14 cellular contexts compared by ENCODE assay signal in the genomic region with DNA sequence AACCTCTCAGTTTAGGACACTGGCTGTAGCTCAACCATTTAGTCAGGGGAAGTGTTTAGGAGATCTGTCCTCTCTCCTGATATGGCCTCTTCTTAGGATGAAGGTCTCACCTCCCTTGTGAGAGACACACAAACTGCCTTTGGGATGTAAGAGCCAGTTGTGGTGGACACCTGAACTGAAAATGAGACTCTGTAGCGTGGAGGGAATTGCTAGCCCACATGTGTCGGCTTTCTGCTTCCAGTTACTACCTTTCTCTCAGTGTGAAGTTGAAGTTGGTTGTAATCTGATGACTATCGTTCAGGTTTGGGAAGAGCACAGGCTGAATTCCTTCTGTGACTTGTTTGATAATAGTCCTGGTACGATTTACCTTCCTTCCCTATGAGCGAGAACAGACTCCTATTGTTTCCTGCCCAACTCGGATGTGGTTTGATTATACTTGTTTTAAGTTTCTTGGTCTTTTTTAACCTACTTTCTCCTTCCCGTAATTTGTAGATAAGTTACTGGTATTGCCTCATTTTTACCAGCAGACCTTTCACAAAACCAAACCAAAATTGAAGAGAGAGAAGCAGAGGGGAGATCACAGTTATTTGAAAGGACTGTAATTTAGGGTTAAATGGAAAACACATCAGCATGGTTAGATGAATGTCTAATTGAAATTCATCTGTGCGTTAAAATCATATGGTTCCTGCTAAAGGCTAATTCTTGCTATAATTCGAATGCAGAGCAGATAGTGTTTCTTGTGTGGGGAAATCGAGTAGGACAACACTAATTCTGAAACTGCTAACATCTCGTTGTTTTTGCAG. TPM values are rescaled to one million over a fixed set of nuclear protein-coding genes. Genes with fewer than 3 reads are reported as not detected.
DNase-seq lines count a peak whose midpoint lies in the region; ATAC-seq and TF ChIP-seq lines count a peak whose summit lies in the region.
"Had no signal": no experiment of that assay in that cellular context is flagged by ENCODE, and none has a peak within 500 bp of the region (broad histone marks: within the 10 kb centered on the region; RNA-seq: fewer than 3 reads in every experiment).

No MANE protein-coding gene starts in this region.

- H3K4me1 Mint-ChIP-seq in activated CD4-positive, alpha-beta T cell treated with anti-CD3 and anti-CD28 coated beads for 36 hours: peaks cover 89% of the 10 kb centered on the region
- peaks cover 90% of the 10 kb centered on the region for H3K4me1 Mint-ChIP-seq in activated CD8-positive, alpha-beta T cell treated with anti-CD3 and anti-CD28 coated beads, Interleukin-2, amount 10 ng/mL, durations not matched to agents 7 days and 5 days (ENCODE audit: low read depth)
- H3K4me1 Mint-ChIP-seq in naive B cell: peaks cover 5 to 18% (median 6%) of the 10 kb centered on the region in 3 donors
- H3K4me1 Mint-ChIP-seq in HFFc6 (ENCODE audit: low read depth): peaks cover 39% of the 10 kb centered on the region

- peak overlapping the region; percentile 92 for H3K27ac Mint-ChIP-seq in activated CD4-positive, alpha-beta T cell treated with anti-CD3 and anti-CD28 coated beads for 36 hours
- H3K27ac Mint-ChIP-seq in activated CD8-positive, alpha-beta T cell treated with anti-CD3 and anti-CD28 coated beads, Interleukin-2, amount 10 ng/mL, durations not matched to agents 7 days and 5 days: peak overlapping the region; percentile 79
- peak overlapping the region in 4 of 6 donors; percentile 7 to 70 (median 28) for H3K27ac Mint-ChIP-seq in naive B cell
- no peak overlapping the region for H3K27ac Mint-ChIP-seq in HFFc6
- H3K27ac Mint-ChIP-seq: CD14-positive monocyte, GM23338 had no signal

- TF ChIP-seq CTCF in HFFc6 (IDR thresholded peaks at IDR 0.05): no peak

- no peaks in the 10 kb centered on the region for H3K27me3 Mint-ChIP-seq in activated CD4-positive, alpha-beta T cell treated with anti-CD3 and anti-CD28 coated beads for 36 hours
- H3K27me3 Mint-ChIP-seq in activated CD8-positive, alpha-beta T cell treated with anti-CD3 and anti-CD28 coated beads, Interleukin-2, amount 10 ng/mL, durations not matched to agents 7 days and 5 days (ENCODE audit: low read depth): no peaks in the 10 kb centered on the region
- H3K27me3 Mint-ChIP-seq in naive B cell: no peaks in the 10 kb centered on the region
- H3K27me3 Mint-ChIP-seq in HFFc6 (ENCODE audit: insufficient read depth): no peaks in the 10 kb centered on the region; the same call in none of the 2 replicates
- H3K27me3 Mint-ChIP-seq: dendritic cell treated with granulocyte-macrophage colony-stimulating factor and Interleukin-4, amounts not matched to agents 40 ng/mL and 50 ng/mL, for 4 days had no signal

- POLR2A ChIA-PET in activated CD4-positive, alpha-beta T cell treated with anti-CD3 and anti-CD28 coated beads for 36 hours (lab: Charles Lee): no interaction called here
- POLR2A ChIA-PET in activated CD8-positive, alpha-beta T cell treated with anti-CD3 and anti-CD28 coated beads, Interleukin-2, amount 10 ng/mL, durations not matched to agents 7 days and 5 days (lab: Charles Lee): interaction anchor here (3.0 kb wide), 1 partner anchor 267 kb away, joined by 15 read pairs; the partner anchor contains the start of gene SOCS1

- H3K4me3 Mint-ChIP-seq in activated CD4-positive, alpha-beta T cell treated with anti-CD3 and anti-CD28 coated beads for 36 hours: peak overlapping the region; percentile 46
- peak overlapping the region; percentile 38 for H3K4me3 Mint-ChIP-seq in activated CD8-positive, alpha-beta T cell treated with anti-CD3 and anti-CD28 coated beads, Interleukin-2, amount 10 ng/mL, durations not matched to agents 7 days and 5 days
- H3K4me3 Mint-ChIP-seq in naive B cell: no peak overlapping the region
- no peak overlapping the region for H3K4me3 Mint-ChIP-seq in HFFc6
- H3K4me3 Mint-ChIP-seq: CD14-positive monocyte; dendritic cell treated with granulocyte-macrophage colony-stimulating factor and Interleukin-4, amounts not matched to agents 40 ng/mL and 50 ng/mL, for 4 days; GM23338 had no signal

- no peaks in the 10 kb centered on the region for H3K9me3 Mint-ChIP-seq in activated CD4-positive, alpha-beta T cell treated with anti-CD3 and anti-CD28 coated beads for 36 hours (ENCODE audit: low read depth)
- no peaks in the 10 kb centered on the region for H3K9me3 Mint-ChIP-seq in activated CD8-positive, alpha-beta T cell treated with anti-CD3 and anti-CD28 coated beads, Interleukin-2, amount 10 ng/mL, durations not matched to agents 7 days and 5 days (ENCODE audit: insufficient read depth)
- H3K9me3 Mint-ChIP-seq in naive B cell: no peaks in the 10 kb centered on the region
- no peaks in the 10 kb centered on the region for H3K9me3 Mint-ChIP-seq in HFFc6
- H3K9me3 Mint-ChIP-seq: CD14-positive monocyte; dendritic cell treated with granulocyte-macrophage colony-stimulating factor and Interleukin-4, amounts not matched to agents 40 ng/mL and 50 ng/mL, for 4 days; GM23338 had no signal

- intact Hi-C loops in activated CD4-positive, alpha-beta T cell treated with anti-CD3 and anti-CD28 coated beads for 36 hours (cut with DNase I, micrococcal nuclease): loop anchor here (1.0 to 2.0 kb wide), 13 partner anchors 22 to 368 kb away; partner anchors contain the start of gene SOCS1 (in 1 of the 2)

- ATAC-seq in activated CD4-positive, alpha-beta T cell treated with anti-CD3 and anti-CD28 coated beads for 36 hours: peak; percentile 35
- ATAC-seq in GM18870 (IDR thresholded peaks at IDR 0.05; ENCODE audit: unreplicated experiment) (peak; percentile 8), naive B cell (ENCODE audit: low read depth in 2 of 2) (no peak), HG02885 (IDR thresholded peaks at IDR 0.05; ENCODE audit: poor library complexity, unreplicated experiment) (no peak)
- ATAC-seq in activated CD8-positive, alpha-beta T cell treated with anti-CD3 and anti-CD28 coated beads, Interleukin-2, amount 10 ng/mL, durations not matched to agents 7 days and 5 days: peak; percentile 43
- ATAC-seq: body of pancreas had no signal

- CTCF ChIA-PET in activated CD4-positive, alpha-beta T cell treated with anti-CD3 and anti-CD28 coated beads for 36 hours (lab: Charles Lee): interaction anchor here (1.1 to 1.4 kb wide), 2 partner anchors 15 to 33 kb away, joined by 3 to 5 read pairs; no protein-coding TSS in a partner anchor
- CTCF ChIA-PET in activated CD8-positive, alpha-beta T cell treated with anti-CD3 and anti-CD28 coated beads, Interleukin-2, amount 10 ng/mL, durations not matched to agents 7 days and 5 days (lab: Charles Lee): interaction anchor here (0.9 to 1.2 kb wide), 4 partner anchors 17 to 369 kb away, joined by 3 to 6 read pairs (median 4); no protein-coding TSS in a partner anchor

- H3K36me3 Mint-ChIP-seq in activated CD4-positive, alpha-beta T cell treated with anti-CD3 and anti-CD28 coated beads for 36 hours (ENCODE audit: low read depth): peaks cover 42% of the 10 kb centered on the region
- peaks cover 65% of the 10 kb centered on the region for H3K36me3 Mint-ChIP-seq in activated CD8-positive, alpha-beta T cell treated with anti-CD3 and anti-CD28 coated beads, Interleukin-2, amount 10 ng/mL, durations not matched to agents 7 days and 5 days (ENCODE audit: low read depth)
- peaks cover 28 to 32% of the 10 kb centered on the region in 2 donors for H3K36me3 Mint-ChIP-seq in naive B cell
- peaks cover 13% of the 10 kb centered on the region; the same call in 1 of the 2 replicates for H3K36me3 Mint-ChIP-seq in HFFc6 (ENCODE audit: low read depth)

- peak; percentile 24 for DNase-seq in activated CD4-positive, alpha-beta T cell treated with anti-CD3 and anti-CD28 coated beads for 36 hours
- DNase-seq in activated CD4-positive, alpha-beta T cell treated with anti-CD3 and anti-CD28 coated beads for 48 hours: no peak
- DNase-seq in activated CD8-positive, alpha-beta T cell treated with anti-CD3 and anti-CD28 coated beads, Interleukin-2, amount 10 ng/mL, durations not matched to agents 7 days and 5 days: peak; percentile 32
- DNase-seq in naive B cell: no peak
- DNase-seq in NCI-H524 (lab: John Stamatoyannopoulos, UW): no peak
- DNase-seq in HFFc6: no peak
- DNase-seq: body of pancreas, NCI-H226, uterus had no signal

RNA-seq across cellular contexts. Expression of gene CLEC16A, which starts 43.2 kb away (rescaled TPM):
- total RNA-seq in activated CD4-positive, alpha-beta T cell treated with anti-CD3 and anti-CD28 coated beads for 36 hours: 10 to 100 TPM; 23.5 to 25.4 TPM
- total RNA-seq in activated CD8-positive, alpha-beta T cell treated with anti-CD3 and anti-CD28 coated beads, Interleukin-2, amount 10 ng/mL, durations not matched to agents 7 days and 5 days: 10 to 100 TPM; 32.8 to 38.5 TPM
- 10 to 100 TPM; 11.8 to 34.9 (median 18.7) TPM for polyA plus RNA-seq in naive B cell (ENCODE audit: low read depth in 6 of 6)
- total RNA-seq in HFFc6 (2021; fragmentation: NEBNext Ultra II Directional; extraction: Animal tissue kit (Norgen Biotek cat#: 25700)): 10 to 100 TPM; 19.4 to 23.2 (median 21.2) TPM

RNA-seq across cellular contexts. Expression of gene DEXI, which starts 45.3 kb away (rescaled TPM):
- 10 to 100 TPM; 33.8 to 34.9 TPM for total RNA-seq in activated CD4-positive, alpha-beta T cell treated with anti-CD3 and anti-CD28 coated beads for 36 hours
- total RNA-seq in activated CD8-positive, alpha-beta T cell treated with anti-CD3 and anti-CD28 coated beads, Interleukin-2, amount 10 ng/mL, durations not matched to agents 7 days and 5 days: 10 to 100 TPM; 31.9 TPM
- 10 to 100 TPM; 10.1 to 22.6 (median 15.6) TPM for polyA plus RNA-seq in naive B cell (ENCODE audit: low read depth in 6 of 6)
- total RNA-seq in HFFc6 (2021; fragmentation: NEBNext Ultra II Directional; extraction: Animal tissue kit (Norgen Biotek cat#: 25700)): 10 to 100 TPM; 39.3 to 49.2 (median 44.3) TPM

Comparison
In these comparisons a context has a peak if more than half of its experiments do, and no peak if none do; other contexts are left out.
1. DNase-seq: peak in activated CD4-positive, alpha-beta T cell treated with anti-CD3 and anti-CD28 coated beads for 36 hours (single experiment) and activated CD8-positive, alpha-beta T cell treated with anti-CD3 and anti-CD28 coated beads, Interleukin-2, amount 10 ng/mL, durations not matched to agents 7 days and 5 days (single experiment); none in activated CD4-positive, alpha-beta T cell treated with anti-CD3 and anti-CD28 coated beads for 48 hours (single experiment), naive B cell (single experiment), NCI-H524 (0 of 2) and HFFc6 (single experiment).
2. ATAC-seq: peak in activated CD4-positive, alpha-beta T cell treated with anti-CD3 and anti-CD28 coated beads for 36 hours (single experiment), GM18870 (single experiment) and activated CD8-positive, alpha-beta T cell treated with anti-CD3 and anti-CD28 coated beads, Interleukin-2, amount 10 ng/mL, durations not matched to agents 7 days and 5 days (single experiment); none in naive B cell (0 of 2) and HG02885 (single experiment).
3. H3K4me3 Mint-ChIP-seq: peak in activated CD4-positive, alpha-beta T cell treated with anti-CD3 and anti-CD28 coated beads for 36 hours (single experiment) and activated CD8-positive, alpha-beta T cell treated with anti-CD3 and anti-CD28 coated beads, Interleukin-2, amount 10 ng/mL, durations not matched to agents 7 days and 5 days (single experiment); none in naive B cell (0 of 8) and HFFc6 (single experiment).